Comparison of ENCODE assay signal across 25 cellular contexts in genomic region chr11:95435192-95435591, GRCh38.
"Had no signal": no experiment of that assay in that cellular context is flagged by ENCODE, and none has a peak within 500 bp of the region (broad histone marks: within the 10 kb centered on the region; RNA-seq: fewer than 3 reads in every experiment).

No MANE protein-coding gene starts in this region.

- H3K27me3 ChIP-seq: ascending aorta, brain microvascular endothelial cell, pancreas, thyroid gland, upper lobe of right lung had no signal

- H3K4me1 ChIP-seq: ascending aorta, pancreas had no signal

- H3K36me3 ChIP-seq: ascending aorta, brain microvascular endothelial cell, pancreas, thyroid gland, upper lobe of right lung had no signal

- H3K4me1 Mint-ChIP-seq: activated B cell treated with CpG ODN at 0.5 μM for 24 hours, naive B cell had no signal

- H3K36me3 Mint-ChIP-seq: activated CD4-positive, alpha-beta memory T cell treated with anti-CD3 and anti-CD28 coated beads for 36 hours; naive B cell; T-cell had no signal

- H3K27me3 Mint-ChIP-seq: activated CD4-positive, alpha-beta memory T cell treated with anti-CD3 and anti-CD28 coated beads for 36 hours; activated CD4-positive, alpha-beta T cell treated with anti-CD3 and anti-CD28 coated beads for 36 hours; dendritic cell treated with granulocyte-macrophage colony-stimulating factor and Interleukin-4, amounts not matched to agents 40 ng/mL and 50 ng/mL, for 4 days had no signal

- H3K4me3 Mint-ChIP-seq: activated B cell treated with CpG ODN at 0.5 μM for 24 hours; activated CD4-positive, alpha-beta memory T cell treated with anti-CD3 and anti-CD28 coated beads for 36 hours; activated CD4-positive, alpha-beta T cell treated with anti-CD3 and anti-CD28 coated beads for 36 hours; activated naive CD4-positive, alpha-beta T cell treated with anti-CD3 and anti-CD28 coated beads for 36 hours; dendritic cell treated with granulocyte-macrophage colony-stimulating factor and Interleukin-4, amounts not matched to agents 40 ng/mL and 50 ng/mL, for 4 days; naive B cell; stimulated activated naive CD8-positive, alpha-beta T cell treated with anti-CD3 and anti-CD28 coated beads, Interleukin-15, Interleukin-2, amounts not matched to agents 100 ng/mL and 50 ng/mL, for 24 hours; T-cell had no signal

- ATAC-seq: activated CD4-positive, alpha-beta T cell treated with anti-CD3 and anti-CD28 coated beads for 36 hours; esophagus mucosa; left lobe of liver; pancreas; upper lobe of right lung had no signal

- H3K27ac ChIP-seq: ascending aorta, brain microvascular endothelial cell, pancreas, thyroid gland, upper lobe of right lung had no signal

- H3K4me3 ChIP-seq: ascending aorta, lung, pancreas, thyroid gland, upper lobe of right lung had no signal

- H3K9me3 Mint-ChIP-seq: activated B cell treated with CpG ODN at 0.5 μM for 24 hours; activated CD4-positive, alpha-beta memory T cell treated with anti-CD3 and anti-CD28 coated beads for 36 hours; activated naive CD4-positive, alpha-beta T cell treated with anti-CD3 and anti-CD28 coated beads for 36 hours; dendritic cell treated with granulocyte-macrophage colony-stimulating factor and Interleukin-4, amounts not matched to agents 40 ng/mL and 50 ng/mL, for 4 days; stimulated activated naive CD8-positive, alpha-beta T cell treated with anti-CD3 and anti-CD28 coated beads, Interleukin-15, Interleukin-2, amounts not matched to agents 100 ng/mL and 50 ng/mL, for 24 hours; T-cell had no signal

- H3K9me3 ChIP-seq: ascending aorta, pancreas, thyroid gland, upper lobe of right lung had no signal

- DNase-seq: activated B cell treated with CpG ODN at 0.5 μM for 24 hours; activated CD4-positive, alpha-beta memory T cell treated with anti-CD3 and anti-CD28 coated beads for 36 hours; activated CD4-positive, alpha-beta T cell treated with anti-CD3 and anti-CD28 coated beads for 36 hours; activated effector memory CD4-positive, alpha-beta T cell treated with Interleukin-2 at 50 U/mL for 16 hours; activated naive CD4-positive, alpha-beta T cell treated with anti-CD3 and anti-CD28 coated beads for 36 hours; activated T-cell treated with anti-CD3 and anti-CD28 coated beads, Interleukin-2, amount 50 U/mL, for 48 hours; brain microvascular endothelial cell; caudate nucleus; effector CD8-positive, alpha-beta T cell; foreskin melanocyte; naive B cell; pancreas; right cardiac atrium; stimulated activated CD4-positive, alpha-beta T cell treated with anti-CD3 and anti-CD28 coated beads, Interleukin-12 subunit alpha, Interleukin-12 subunit beta, amount 100 ng/mL, for 4 hours; substantia nigra; T-cell; T1000; thyroid gland; upper lobe of right lung had no signal

- H3K27ac Mint-ChIP-seq: activated B cell treated with CpG ODN at 0.5 μM for 24 hours; activated CD4-positive, alpha-beta memory T cell treated with anti-CD3 and anti-CD28 coated beads for 36 hours; activated CD4-positive, alpha-beta T cell treated with anti-CD3 and anti-CD28 coated beads for 36 hours; activated naive CD4-positive, alpha-beta T cell treated with anti-CD3 and anti-CD28 coated beads for 36 hours; dendritic cell treated with granulocyte-macrophage colony-stimulating factor and Interleukin-4, amounts not matched to agents 40 ng/mL and 50 ng/mL, for 4 days; naive B cell; stimulated activated naive CD8-positive, alpha-beta T cell treated with anti-CD3 and anti-CD28 coated beads, Interleukin-15, Interleukin-2, amounts not matched to agents 100 ng/mL and 50 ng/mL, for 24 hours; T-cell had no signal
